ENCODE assay signal across 10 cellular contexts in the genomic region with DNA sequence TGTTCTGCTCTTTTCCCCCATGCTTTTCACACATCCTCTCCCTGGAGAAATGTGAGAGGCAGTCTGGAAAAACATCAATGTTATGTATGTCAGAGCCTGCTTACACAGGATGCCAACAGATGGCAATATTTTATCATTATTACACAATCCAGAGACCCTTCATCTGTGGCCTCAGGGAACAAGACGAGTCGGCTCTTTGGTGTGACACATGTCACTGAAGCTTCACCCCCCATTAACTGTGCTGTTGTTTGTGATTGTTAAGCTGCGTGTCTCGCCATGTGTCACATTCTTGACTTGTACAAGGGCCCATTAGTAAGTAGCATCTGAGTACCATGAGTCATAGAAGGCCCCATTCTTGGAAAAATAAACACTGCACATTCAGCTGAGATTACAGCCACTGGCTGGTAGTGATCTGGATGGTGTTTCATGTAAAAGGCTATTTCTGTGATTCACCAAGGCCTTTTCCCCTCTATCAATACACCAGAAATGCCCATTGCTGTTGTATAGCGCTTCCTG.
DNase-seq lines count a peak whose midpoint lies in the region; ATAC-seq and TF ChIP-seq lines count a peak whose summit lies in the region.
"Had no signal": no experiment of that assay in that cellular context is flagged by ENCODE, and none has a peak within 500 bp of the region (broad histone marks: within the 10 kb centered on the region; RNA-seq: fewer than 3 reads in every experiment).

No MANE protein-coding gene starts in this region.

- no peak overlapping the region for H3K27ac Mint-ChIP-seq in activated T-helper 17 cell treated with anti-CD3 and anti-CD28 coated beads, Interleukin-2, amount 50 U/mL, for 72 hours
- H3K27ac Mint-ChIP-seq: dendritic cell treated with granulocyte-macrophage colony-stimulating factor and Interleukin-4, amounts not matched to agents 40 ng/mL and 50 ng/mL, for 4 days had no signal

- no peaks in the 10 kb centered on the region for H3K9me3 Mint-ChIP-seq in activated T-helper 17 cell treated with anti-CD3 and anti-CD28 coated beads, Interleukin-2, amount 50 U/mL, for 72 hours

- H3F3A ChIP-seq in MM.1S (ENCODE audit: insufficient read depth, low read length): no peaks in the 10 kb centered on the region

- H3K36me3 Mint-ChIP-seq in activated T-helper 17 cell treated with anti-CD3 and anti-CD28 coated beads, Interleukin-2, amount 50 U/mL, for 72 hours (ENCODE audit: low read depth): no peaks in the 10 kb centered on the region

- no peak overlapping the region for H3K4me2 ChIP-seq in MM.1S (ENCODE audit: low read depth, low read length)

- no peaks in the 10 kb centered on the region for H4K20me1 ChIP-seq in MM.1S (ENCODE audit: insufficient read depth, low read length)

- H3K27ac ChIP-seq in MM.1S (ENCODE audit: low read length): no peak overlapping the region
- H3K27ac ChIP-seq: neutrophil had no signal

- H3K36me3 ChIP-seq in MM.1S (replicated peaks; ENCODE audit: insufficient read depth, low read length): no peaks in the 10 kb centered on the region
- H3K36me3 ChIP-seq: neutrophil had no signal

- H3K9ac ChIP-seq in MM.1S (ENCODE audit: low read length): no peak overlapping the region

- H3K4me1 ChIP-seq in MM.1S (ENCODE audit: low read length): no peaks in the 10 kb centered on the region

- ATAC-seq in activated T-helper 17 cell treated with anti-CD3 and anti-CD28 coated beads, Interleukin-2, amount 50 U/mL, for 72 hours (replicated peaks): no peak
- ATAC-seq in HG03095 (IDR thresholded peaks at IDR 0.05; ENCODE audit: unreplicated experiment): no peak
- ATAC-seq in GM19351 (IDR thresholded peaks at IDR 0.05; ENCODE audit: unreplicated experiment): no peak

- no peak overlapping the region for H3K4me3 Mint-ChIP-seq in activated T-helper 17 cell treated with anti-CD3 and anti-CD28 coated beads, Interleukin-2, amount 50 U/mL, for 72 hours
- H3K4me3 Mint-ChIP-seq: dendritic cell treated with granulocyte-macrophage colony-stimulating factor and Interleukin-4, amounts not matched to agents 40 ng/mL and 50 ng/mL, for 4 days had no signal

- no peak overlapping the region for H3K4me3 ChIP-seq in MM.1S (ENCODE audit: low read length)

- peak; percentile 1 for DNase-seq in COLO829 (ENCODE audit: low spot score)
- peak; percentile 7 for DNase-seq in NCI-H1105 (lab: John Stamatoyannopoulos, UW)
- DNase-seq in SK-N-DZ (ENCODE audit: low spot score): peak; percentile 29
- DNase-seq in kidney tubule cell (ENCODE audit: low spot score): peak; percentile 98
- DNase-seq in MM.1S: no peak

- H3K27me3 Mint-ChIP-seq in activated T-helper 17 cell treated with anti-CD3 and anti-CD28 coated beads, Interleukin-2, amount 50 U/mL, for 72 hours: peaks cover 4% of the 10 kb centered on the region
- H3K27me3 Mint-ChIP-seq: dendritic cell treated with granulocyte-macrophage colony-stimulating factor and Interleukin-4, amounts not matched to agents 40 ng/mL and 50 ng/mL, for 4 days had no signal

- no peaks in the 10 kb centered on the region for H3K27me3 ChIP-seq in MM.1S (replicated peaks; ENCODE audit: insufficient read depth, low read length)
- H3K27me3 ChIP-seq: neutrophil had no signal

- H3K79me2 ChIP-seq in MM.1S (ENCODE audit: low read length): no peaks in the 10 kb centered on the region

- no peak overlapping the region for H2AFZ ChIP-seq in MM.1S (ENCODE audit: low read length)

- TF ChIP-seq CTCF in MM.1S (IDR thresholded peaks at IDR 0.05; ENCODE audit: low read length): no peak

- H3K9me3 ChIP-seq in MM.1S (replicated peaks; ENCODE audit: insufficient read depth, low read length): no peaks in the 10 kb centered on the region
- H3K9me3 ChIP-seq: neutrophil had no signal

- no peaks in the 10 kb centered on the region for H3K9me2 ChIP-seq in MM.1S (replicated peaks; ENCODE audit: insufficient read depth, low read length)

- H3K4me1 Mint-ChIP-seq in activated T-helper 17 cell treated with anti-CD3 and anti-CD28 coated beads, Interleukin-2, amount 50 U/mL, for 72 hours: no peaks in the 10 kb centered on the region
